Comparison of ENCODE assay signal across 16 cellular contexts in the genomic region with DNA sequence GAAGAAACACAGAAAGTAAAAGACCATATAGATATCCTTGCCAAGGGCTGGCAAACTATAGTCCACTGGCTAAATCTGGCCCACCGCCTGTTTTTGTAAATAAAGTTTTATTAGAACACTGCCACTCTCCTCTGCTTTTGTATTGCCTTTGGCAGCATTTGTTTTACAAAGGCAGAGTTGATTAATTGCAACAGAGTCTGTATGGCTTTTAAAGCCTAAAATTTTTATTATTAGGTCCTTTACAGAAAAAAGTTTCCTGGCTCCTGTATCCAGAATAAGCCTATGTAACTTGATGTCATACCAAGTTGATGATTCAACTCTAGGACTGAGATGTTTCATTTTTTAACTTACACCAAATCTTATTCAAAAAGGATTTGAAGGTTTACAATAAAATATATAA. TPM values are rescaled to one million over a fixed set of nuclear protein-coding genes. Genes with fewer than 3 reads are reported as not detected.
DNase-seq lines count a peak whose midpoint lies in the region; ATAC-seq and TF ChIP-seq lines count a peak whose summit lies in the region.
"Had no signal": no experiment of that assay in that cellular context is flagged by ENCODE, and none has a peak within 500 bp of the region (broad histone marks: within the 10 kb centered on the region; RNA-seq: fewer than 3 reads in every experiment).

No MANE protein-coding gene starts in this region.

- H3K4me3 ChIP-seq in fibroblast of pulmonary artery (replicated peaks; ENCODE audit: low read depth, low read length), result no peak overlapping the region
- no peak overlapping the region for H3K4me3 ChIP-seq in smooth muscle cell
- H3K4me3 ChIP-seq in thyroid gland (replicated peaks in 1 of 3), result no peak overlapping the region
- H3K4me3 ChIP-seq: BLaER1 had no signal

- H3K79me2 ChIP-seq in smooth muscle cell (ENCODE audit: low read depth), result no peaks in the 10 kb centered on the region

- intact Hi-C loops in thyroid gland (cut with DNase I), result no loop called here

- no peak overlapping the region for H2AFZ ChIP-seq in smooth muscle cell (ENCODE audit: low read depth)

- H3K9ac ChIP-seq in smooth muscle cell (ENCODE audit: low read depth), result no peak overlapping the region
- H3K9ac ChIP-seq: BLaER1 had no signal

- peaks cover 29% of the 10 kb centered on the region for H3F3A ChIP-seq in smooth muscle cell (ENCODE audit: low read depth)

- H3K4me1 ChIP-seq in smooth muscle cell (ENCODE audit: low read depth) (peaks cover 22% of the 10 kb centered on the region), thyroid gland (peaks cover 20 to 21% of the 10 kb centered on the region in 2 donors)

- no peaks in the 10 kb centered on the region for H4K20me1 ChIP-seq in smooth muscle cell (ENCODE audit: low read depth)
- H4K20me1 ChIP-seq: BLaER1 had no signal

- peak; percentile 73 for DNase-seq in HCEC 1CT
- DNase-seq in fibroblast of pulmonary artery (ENCODE audit: low read depth), result peak; percentile 77
- DNase-seq in smooth muscle cell (lab: John Stamatoyannopoulos, UW; ENCODE audit: unreplicated experiment), result no peak
- DNase-seq in activated effector memory CD4-positive, alpha-beta T cell treated with Interleukin-2 at 50 U/mL for 16 hours, result no peak
- no peak for DNase-seq in thyroid gland
- DNase-seq: activated CD8-positive, alpha-beta memory T cell treated with anti-CD3 and anti-CD28 coated beads for 24 hours; activated effector memory CD4-positive, alpha-beta T cell treated with anti-CD3 and anti-CD28 coated beads, Interleukin-2, amount 50 U/mL, for 16 hours; DMS79; NCI-H187 treated with DMSO at 0.1 percent for 48 hours; NCI-H82; nucleus accumbens; T1000 had no signal

- H3K9me3 ChIP-seq in smooth muscle cell (replicated peaks; ENCODE audit: low read depth), result no peaks in the 10 kb centered on the region
- no peaks in the 10 kb centered on the region for H3K9me3 ChIP-seq in thyroid gland
- H3K9me3 ChIP-seq: BLaER1 had no signal

- H3K4me2 ChIP-seq in smooth muscle cell, result peak overlapping the region; percentile 74
- H3K4me2 ChIP-seq: BLaER1 had no signal

- TF ChIP-seq CTCF in VCaP (conservative IDR thresholded peaks at IDR 0.05), result no peak
- TF ChIP-seq CTCF in fibroblast of pulmonary artery (IDR thresholded peaks at IDR 0.05; ENCODE audit: low read length, missing control alignments), result no peak
- no peak for TF ChIP-seq CTCF in smooth muscle cell (IDR thresholded peaks at IDR 0.05; ENCODE audit: borderline replicate concordance, insufficient read depth, poor library complexity, severe bottlenecking)
- no peak for TF ChIP-seq CTCF in thyroid gland (IDR thresholded peaks at IDR 0.05)

- no peak for TF ChIP-seq POLR2A in thyroid gland (IDR thresholded peaks at IDR 0.05)

- no peaks in the 10 kb centered on the region for H3K27me3 ChIP-seq in smooth muscle cell (ENCODE audit: low read depth)
- H3K27me3 ChIP-seq in thyroid gland, result no peaks in the 10 kb centered on the region
- H3K27me3 ChIP-seq: BLaER1 had no signal

- 90% methylated on average over 1 of the region's 1 CpG for WGBS in smooth muscle cell (ENCODE audit: low lambda C conversion rate)
- 97 to 98% methylated on average over 1 of the region's 1 CpG for WGBS in thyroid gland, 2 donors

- H3K36me3 ChIP-seq in smooth muscle cell (ENCODE audit: low read depth), result no peaks in the 10 kb centered on the region
- H3K36me3 ChIP-seq in thyroid gland, result no peaks in the 10 kb centered on the region
- H3K36me3 ChIP-seq: BLaER1 had no signal

- ATAC-seq in HG03045 (IDR thresholded peaks at IDR 0.05; ENCODE audit: unreplicated experiment) (no peak), GM18907 (IDR thresholded peaks at IDR 0.05; ENCODE audit: unreplicated experiment) (no peak)

- H3K27ac ChIP-seq in VCaP (peak overlapping the region; percentile 85), smooth muscle cell (ENCODE audit: low read depth) (peak overlapping the region; percentile 82), thyroid gland (no peak overlapping the region)
- H3K27ac ChIP-seq: BLaER1 had no signal

RNA-seq across cellular contexts. Expression of a gene that starts 31.7 kb away (rescaled TPM):
- 12.9 and 21.6 TPM in 2 replicates for total RNA-seq in smooth muscle cell
- 5.8 and 9.5 TPM in 2 replicates for polyA plus RNA-seq in smooth muscle cell
- total RNA-seq in thyroid gland, result 10 to 100 TPM in 2 of 4 donors, 1 to 10 TPM in 2; 7.4 to 19.6 (median 11.4) TPM

Comparison
In these comparisons a context has a peak if more than half of its experiments do, and no peak if none do; other contexts are left out.
1. DNase-seq: peak in HCEC 1CT (single experiment) and fibroblast of pulmonary artery (single experiment); none in smooth muscle cell (single experiment), activated effector memory CD4-positive, alpha-beta T cell treated with Interleukin-2 at 50 U/mL for 16 hours (single experiment) and thyroid gland (0 of 2).
2. H3K27ac ChIP-seq: peak in VCaP (single experiment) and smooth muscle cell (single experiment); none in thyroid gland (0 of 3).